In genomic region chr4:176898791-176899190, GRCh38 we compare ENCODE assay signal across 2 cellular contexts.
TF ChIP-seq lines count a peak whose summit lies in the region.

No MANE protein-coding gene starts in this region.

TF ChIP-seq in HCT116, 20 proteins besides CTCF, POLR2A, EP300 and RAD21:
- TF ChIP-seq ATF3 (IDR thresholded peaks at IDR 0.05) (no peak), REST (IDR thresholded peaks at IDR 0.05; ENCODE audit: low read depth) (no peak), SRF (IDR thresholded peaks at IDR 0.05; ENCODE audit: low read depth) (no peak), EZH2phosphoT487 (IDR thresholded peaks at IDR 0.05; ENCODE audit: borderline replicate concordance) (no peak), POLR2AphosphoS5 (IDR thresholded peaks at IDR 0.05; ENCODE audit: low read depth, low read length) (no peak), TCF7L2 (IDR thresholded peaks at IDR 0.05; ENCODE audit: borderline replicate concordance, extremely low read depth, insufficient read depth, insufficient read length) (no peak), YY1 (IDR thresholded peaks at IDR 0.05; ENCODE audit: extremely low read depth, insufficient replicate concordance, low read depth, low read length) (no peak), ELF1 (IDR thresholded peaks at IDR 0.05; ENCODE audit: borderline replicate concordance, low read depth) (no peak), FOSL1 (IDR thresholded peaks at IDR 0.05; ENCODE audit: low read depth) (no peak), EGR1 (IDR thresholded peaks at IDR 0.05; ENCODE audit: low read depth) (no peak), ZNF274 (IDR thresholded peaks at IDR 0.05; ENCODE audit: low read depth, low read length) (no peak), CEBPB (IDR thresholded peaks at IDR 0.05; ENCODE audit: low read depth) (no peak), MAX (IDR thresholded peaks at IDR 0.05) (no peak), SIN3A (IDR thresholded peaks at IDR 0.05; ENCODE audit: low read depth) (no peak), ZBTB33 (IDR thresholded peaks at IDR 0.05; ENCODE audit: extremely low read depth, insufficient replicate concordance, low read length) (no peak), ZFX (IDR thresholded peaks at IDR 0.05) (no peak)

TF ChIP-seq in IMR-90, 13 proteins besides CTCF, POLR2A, EP300 and RAD21:
- TF ChIP-seq FOS (IDR thresholded peaks at IDR 0.05; ENCODE audit: low read depth, low read length): no peak
- TF ChIP-seq CEBPB (IDR thresholded peaks at IDR 0.05; ENCODE audit: low read depth, low read length): no peak
- TF ChIP-seq, protein P1, sequence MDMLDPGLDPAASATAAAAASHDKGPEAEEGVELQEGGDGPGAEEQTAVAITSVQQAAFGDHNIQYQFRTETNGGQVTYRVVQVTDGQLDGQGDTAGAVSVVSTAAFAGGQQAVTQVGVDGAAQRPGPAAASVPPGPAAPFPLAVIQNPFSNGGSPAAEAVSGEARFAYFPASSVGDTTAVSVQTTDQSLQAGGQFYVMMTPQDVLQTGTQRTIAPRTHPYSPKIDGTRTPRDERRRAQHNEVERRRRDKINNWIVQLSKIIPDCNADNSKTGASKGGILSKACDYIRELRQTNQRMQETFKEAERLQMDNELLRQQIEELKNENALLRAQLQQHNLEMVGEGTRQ (IDR thresholded peaks at IDR 0.05; ENCODE audit: low read depth, low read length): no peak
- TF ChIP-seq, protein P2, sequence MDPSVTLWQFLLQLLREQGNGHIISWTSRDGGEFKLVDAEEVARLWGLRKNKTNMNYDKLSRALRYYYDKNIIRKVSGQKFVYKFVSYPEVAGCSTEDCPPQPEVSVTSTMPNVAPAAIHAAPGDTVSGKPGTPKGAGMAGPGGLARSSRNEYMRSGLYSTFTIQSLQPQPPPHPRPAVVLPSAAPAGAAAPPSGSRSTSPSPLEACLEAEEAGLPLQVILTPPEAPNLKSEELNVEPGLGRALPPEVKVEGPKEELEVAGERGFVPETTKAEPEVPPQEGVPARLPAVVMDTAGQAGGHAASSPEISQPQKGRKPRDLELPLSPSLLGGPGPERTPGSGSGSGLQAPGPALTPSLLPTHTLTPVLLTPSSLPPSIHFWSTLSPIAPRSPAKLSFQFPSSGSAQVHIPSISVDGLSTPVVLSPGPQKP (IDR thresholded peaks at IDR 0.05; ENCODE audit: borderline replicate concordance, low read depth, low read length): no peak
- no peak for TF ChIP-seq SMC3 (IDR thresholded peaks at IDR 0.05; ENCODE audit: low read depth, low read length)
- TF ChIP-seq BHLHE40 (IDR thresholded peaks at IDR 0.05; ENCODE audit: low read depth, low read length): no peak
- TF ChIP-seq MAZ (IDR thresholded peaks at IDR 0.05; ENCODE audit: borderline replicate concordance, low read depth, low read length): no peak
- no peak for TF ChIP-seq RCOR1 (IDR thresholded peaks at IDR 0.05; ENCODE audit: insufficient replicate concordance, low read length)
- TF ChIP-seq CHD1 (IDR thresholded peaks at IDR 0.05; ENCODE audit: low read depth, low read length): no peak
- no peak for TF ChIP-seq RFX5 (IDR thresholded peaks at IDR 0.05; ENCODE audit: low read depth, low read length)
- TF ChIP-seq MAFK (IDR thresholded peaks at IDR 0.05; ENCODE audit: low read depth, low read length): no peak
